Comparison of ENCODE assay signal across 31 cellular contexts in genomic region chr11:87347860-87348259, GRCh38.
"Had no signal": no experiment of that assay in that cellular context is flagged by ENCODE, and none has a peak within 500 bp of the region (broad histone marks: within the 10 kb centered on the region; RNA-seq: fewer than 3 reads in every experiment).

No MANE protein-coding gene starts in this region.

- H3K27ac Mint-ChIP-seq: activated CD8-positive, alpha-beta T cell treated with anti-CD3 and anti-CD28 coated beads for 36 hours; activated naive CD4-positive, alpha-beta T cell treated with anti-CD3 and anti-CD28 coated beads for 36 hours; activated naive CD4-positive, alpha-beta T cell treated with anti-CD3 and anti-CD28 coated beads, Interleukin-2, amount 50 U/mL, for 24 hours; activated naive CD8-positive, alpha-beta T cell treated with anti-CD3 and anti-CD28 coated beads for 36 hours; activated naive CD8-positive, alpha-beta T cell treated with anti-CD3 and anti-CD28 coated beads, Interleukin-2, amount 50 U/mL, for 24 hours; activated T-helper 17 cell treated with anti-CD3 and anti-CD28 coated beads, Interleukin-2, amount 50 U/mL, for 72 hours; T-helper 17 cell; T-helper 2 cell treated with Interferon-gamma antibody and Interleukin-4, amounts not matched to agents 5 μg/mL and 100 μg/mL, for 36 hours had no signal

- DNase-seq: activated CD4-positive, alpha-beta T cell treated with anti-CD3 and anti-CD28 coated beads for 1 hour; activated CD4-positive, alpha-beta T cell treated with anti-CD3 and anti-CD28 coated beads for 48 hours; activated CD4-positive, alpha-beta T cell treated with anti-CD3 and anti-CD28 coated beads, Interleukin-2, amount 50 U/mL, for 1 hour; activated CD4-positive, alpha-beta T cell treated with anti-CD3 and anti-CD28 coated beads, Interleukin-2, amount 50 U/mL, for 48 hours; activated CD8-positive, alpha-beta memory T cell treated with anti-CD3 and anti-CD28 coated beads for 24 hours; activated CD8-positive, alpha-beta T cell treated with anti-CD3 and anti-CD28 coated beads for 36 hours; activated effector memory CD4-positive, alpha-beta T cell treated with Interleukin-2 at 50 U/mL for 16 hours; activated naive CD4-positive, alpha-beta T cell treated with anti-CD3 and anti-CD28 coated beads for 36 hours; activated naive CD8-positive, alpha-beta T cell treated with anti-CD3 and anti-CD28 coated beads for 36 hours; activated naive CD8-positive, alpha-beta T cell treated with anti-CD3 and anti-CD28 coated beads, Interleukin-2, amount 50 U/mL, for 24 hours; activated T-cell treated with anti-CD3 and anti-CD28 coated beads, Interleukin-2, amount 50 U/mL, for 4 hours; adrenal gland; amygdala; aorta; body of pancreas; central memory CD4-positive, alpha-beta T cell; cerebellar nuclear complex; colonic mucosa; effector CD8-positive, alpha-beta T cell; esophagus squamous epithelium; heart left ventricle; T-helper 1 cell; T-helper 17 cell; T1000 had no signal

- FAIRE-seq: endometrium, endothelial cell of umbilical vein, frontal cortex had no signal

- H3K27ac ChIP-seq: adrenal gland, body of pancreas, colonic mucosa, epithelial cell of prostate, esophagus squamous epithelium, heart left ventricle had no signal

- ATAC-seq: activated CD8-positive, alpha-beta T cell treated with anti-CD3 and anti-CD28 coated beads for 36 hours; activated naive CD8-positive, alpha-beta T cell treated with anti-CD3 and anti-CD28 coated beads, Interleukin-2, amount 50 U/mL, for 24 hours; activated T-cell treated with anti-CD3 and anti-CD28 coated beads, Interleukin-2, amount 50 U/mL, for 4 hours; activated T-helper 17 cell treated with anti-CD3 and anti-CD28 coated beads, Interleukin-2, amount 50 U/mL, for 72 hours; body of pancreas; heart left ventricle; T-helper 17 cell had no signal

- H3K4me1 ChIP-seq: body of pancreas had no signal

- H3K36me3 Mint-ChIP-seq: activated naive CD4-positive, alpha-beta T cell treated with anti-CD3 and anti-CD28 coated beads, Interleukin-2, amount 50 U/mL, for 24 hours; activated naive CD8-positive, alpha-beta T cell treated with anti-CD3 and anti-CD28 coated beads for 36 hours had no signal

- H3K4me1 Mint-ChIP-seq: activated T-helper 17 cell treated with anti-CD3 and anti-CD28 coated beads, Interleukin-2, amount 50 U/mL, for 72 hours had no signal

- H3K4me3 ChIP-seq: adrenal gland, body of pancreas, colonic mucosa, esophagus squamous epithelium, heart left ventricle had no signal

- H3K9me3 Mint-ChIP-seq: activated CD8-positive, alpha-beta T cell treated with anti-CD3 and anti-CD28 coated beads for 36 hours; activated naive CD4-positive, alpha-beta T cell treated with anti-CD3 and anti-CD28 coated beads for 36 hours; activated naive CD4-positive, alpha-beta T cell treated with anti-CD3 and anti-CD28 coated beads, Interleukin-2, amount 50 U/mL, for 24 hours; activated naive CD8-positive, alpha-beta T cell treated with anti-CD3 and anti-CD28 coated beads for 36 hours; activated naive CD8-positive, alpha-beta T cell treated with anti-CD3 and anti-CD28 coated beads, Interleukin-2, amount 50 U/mL, for 24 hours; activated T-cell treated with anti-CD3 and anti-CD28 coated beads, Interleukin-2, amount 50 U/mL, for 4 hours; activated T-helper 17 cell treated with anti-CD3 and anti-CD28 coated beads, Interleukin-2, amount 50 U/mL, for 72 hours; T-helper 2 cell treated with Interferon-gamma antibody and Interleukin-4, amounts not matched to agents 5 μg/mL and 100 μg/mL, for 36 hours had no signal

- H3K36me3 ChIP-seq: adrenal gland, colonic mucosa, esophagus squamous epithelium, heart left ventricle had no signal

- H3K9me3 ChIP-seq: adrenal gland, body of pancreas, colonic mucosa, esophagus squamous epithelium had no signal

- H3K27me3 ChIP-seq: adrenal gland, body of pancreas, colonic mucosa, esophagus squamous epithelium, heart left ventricle had no signal

- H3K4me3 Mint-ChIP-seq: activated CD8-positive, alpha-beta T cell treated with anti-CD3 and anti-CD28 coated beads for 36 hours; activated naive CD4-positive, alpha-beta T cell treated with anti-CD3 and anti-CD28 coated beads for 36 hours; activated naive CD4-positive, alpha-beta T cell treated with anti-CD3 and anti-CD28 coated beads, Interleukin-2, amount 50 U/mL, for 24 hours; activated naive CD8-positive, alpha-beta T cell treated with anti-CD3 and anti-CD28 coated beads for 36 hours; activated naive CD8-positive, alpha-beta T cell treated with anti-CD3 and anti-CD28 coated beads, Interleukin-2, amount 50 U/mL, for 24 hours; activated T-cell treated with anti-CD3 and anti-CD28 coated beads, Interleukin-2, amount 50 U/mL, for 4 hours; activated T-helper 17 cell treated with anti-CD3 and anti-CD28 coated beads, Interleukin-2, amount 50 U/mL, for 72 hours; T-helper 17 cell; T-helper 2 cell treated with Interferon-gamma antibody and Interleukin-4, amounts not matched to agents 5 μg/mL and 100 μg/mL, for 36 hours had no signal
